30 cellular contexts compared by ENCODE assay signal in genomic region chr19:39135701-39136100, GRCh38. TPM values are rescaled to one million over a fixed set of nuclear protein-coding genes. Genes with fewer than 3 reads are reported as not detected.
DNase-seq lines count a peak whose midpoint lies in the region; ATAC-seq and TF ChIP-seq lines count a peak whose summit lies in the region.
"Had no signal": no experiment of that assay in that cellular context is flagged by ENCODE, and none has a peak within 500 bp of the region (broad histone marks: within the 10 kb centered on the region; RNA-seq: fewer than 3 reads in every experiment).

No MANE protein-coding gene starts in this region.

- H3K79me2 ChIP-seq in osteoblast (ENCODE audit: insufficient read depth, low read length), result peaks cover 99% of the 10 kb centered on the region

- no peak overlapping the region for H3K27ac ChIP-seq in BLaER1 treated with 17β-estradiol and CSF1 and Interleukin-3, amounts not matched to agents 10 nM and 100 nM
- no peak overlapping the region for H3K27ac ChIP-seq in endodermal cell (ENCODE audit: low read depth, low read length)
- no peak overlapping the region for H3K27ac ChIP-seq in osteoblast (ENCODE audit: low read depth, low read length)
- H3K27ac ChIP-seq: PC-9 had no signal

- no peak overlapping the region for H2AFZ ChIP-seq in osteoblast (ENCODE audit: low read length)
- H2AFZ ChIP-seq: PC-9 had no signal

- 85 to 90% methylated on average over 7 to 11 of the region's 13 CpGs for WGBS in endodermal cell (ENCODE audit: insufficient coverage in 1 of 2, insufficient read length in 1 of 2), 2 experiments

- intact Hi-C loops in activated T-helper 1 cell treated with anti-CD3 and anti-CD28 coated beads, Interleukin-12 subunit alpha, Interleukin-12 subunit beta, Interleukin-2, Interleukin-4 antibody, amounts not matched to agents 30 ng/mL and 10 ng/mL and 1 ng/mL, durations not matched to agents 14 hours and 24 hours and 36 hours (cut with micrococcal nuclease), result no loop called here

- no peaks in the 10 kb centered on the region for H3K9me3 ChIP-seq in BLaER1 treated with 17β-estradiol and CSF1 and Interleukin-3, amounts not matched to agents 10 nM and 100 nM (replicated peaks in 1 of 11)
- H3K9me3 ChIP-seq in endodermal cell (ENCODE audit: control insufficient read depth, low read length) (no peaks in the 10 kb centered on the region), osteoblast (ENCODE audit: low read depth, low read length) (no peaks in the 10 kb centered on the region)
- H3K9me3 ChIP-seq: HAP-1 had no signal

- H3K36me3 Mint-ChIP-seq in endodermal cell (ENCODE audit: low read depth), result no peaks in the 10 kb centered on the region
- no peaks in the 10 kb centered on the region for H3K36me3 Mint-ChIP-seq in activated T-helper 1 cell treated with anti-CD3 and anti-CD28 coated beads, Interleukin-12 subunit alpha, Interleukin-12 subunit beta, Interleukin-2, Interleukin-4 antibody, amounts not matched to agents 30 ng/mL and 10 ng/mL and 1 ng/mL, durations not matched to agents 14 hours and 24 hours and 36 hours (ENCODE audit: low read depth)
- H3K36me3 Mint-ChIP-seq: CD4-positive, alpha-beta memory T cell had no signal

- ATAC-seq in HG03442 (IDR thresholded peaks at IDR 0.05; ENCODE audit: unreplicated experiment), result no peak

- no peak overlapping the region for H3K4me3 ChIP-seq in BLaER1 treated with 17β-estradiol and CSF1 and Interleukin-3, amounts not matched to agents 10 nM and 100 nM
- no peak overlapping the region for H3K4me3 ChIP-seq in H7 (ENCODE audit: insufficient read depth, low read depth, low read length)
- H3K4me3 ChIP-seq in endodermal cell (ENCODE audit: low read length), result no peak overlapping the region
- no peak overlapping the region for H3K4me3 ChIP-seq in osteoblast (ENCODE audit: insufficient read depth, low read length)
- H3K4me3 ChIP-seq: HAP-1, PC-9 had no signal

- H3K27me3 Mint-ChIP-seq in endodermal cell (ENCODE audit: insufficient read depth), result no peaks in the 10 kb centered on the region
- H3K27me3 Mint-ChIP-seq in activated T-helper 1 cell treated with anti-CD3 and anti-CD28 coated beads, Interleukin-12 subunit alpha, Interleukin-12 subunit beta, Interleukin-2, Interleukin-4 antibody, amounts not matched to agents 30 ng/mL and 10 ng/mL and 1 ng/mL, durations not matched to agents 14 hours and 24 hours and 36 hours (ENCODE audit: insufficient read depth), result no peaks in the 10 kb centered on the region
- H3K27me3 Mint-ChIP-seq: CD4-positive, alpha-beta memory T cell had no signal

- peak overlapping the region in 9 of 11 experiments; percentile 20 to 64 (median 43); a peak in 15 of 22 replicates for H3K4me2 ChIP-seq in BLaER1 treated with 17β-estradiol and CSF1 and Interleukin-3, amounts not matched to agents 10 nM and 100 nM
- no peak overlapping the region for H3K4me2 ChIP-seq in osteoblast (ENCODE audit: insufficient read depth, low read length)

- H3K4me1 ChIP-seq in BLaER1 treated with 17β-estradiol and CSF1 and Interleukin-3, amounts not matched to agents 10 nM and 100 nM, result peaks cover 42 to 89% (median 80%) of the 10 kb centered on the region in 10 experiments
- peaks cover 19% of the 10 kb centered on the region for H3K4me1 ChIP-seq in endodermal cell (ENCODE audit: control insufficient read depth, insufficient read depth, low read length)
- H3K4me1 ChIP-seq in osteoblast (ENCODE audit: insufficient read depth, low read length), result no peaks in the 10 kb centered on the region
- H3K4me1 ChIP-seq: HAP-1 had no signal

- no peak overlapping the region for H3K27ac Mint-ChIP-seq in endodermal cell
- H3K27ac Mint-ChIP-seq in activated T-helper 1 cell treated with anti-CD3 and anti-CD28 coated beads, Interleukin-12 subunit alpha, Interleukin-12 subunit beta, Interleukin-2, Interleukin-4 antibody, amounts not matched to agents 30 ng/mL and 10 ng/mL and 1 ng/mL, durations not matched to agents 14 hours and 24 hours and 36 hours, result no peak overlapping the region

- 0 out of 22 replicates have a peak overlapping the region, but pooled peaks of 1 of the 11 experiments have one; percentile 3 for H3K9ac ChIP-seq in BLaER1 treated with 17β-estradiol and CSF1 and Interleukin-3, amounts not matched to agents 10 nM and 100 nM
- H3K9ac ChIP-seq in endodermal cell (ENCODE audit: extremely low read depth, low read length, poor library complexity, severe bottlenecking), result no peak overlapping the region

- H3K9me3 Mint-ChIP-seq in endodermal cell, result no peaks in the 10 kb centered on the region
- H3K9me3 Mint-ChIP-seq in activated T-helper 1 cell treated with anti-CD3 and anti-CD28 coated beads, Interleukin-12 subunit alpha, Interleukin-12 subunit beta, Interleukin-2, Interleukin-4 antibody, amounts not matched to agents 30 ng/mL and 10 ng/mL and 1 ng/mL, durations not matched to agents 14 hours and 24 hours and 36 hours, result no peaks in the 10 kb centered on the region
- H3K9me3 Mint-ChIP-seq: CD4-positive, alpha-beta memory T cell had no signal

- no peak overlapping the region for H3K4me3 Mint-ChIP-seq in endodermal cell
- H3K4me3 Mint-ChIP-seq in activated T-helper 1 cell treated with anti-CD3 and anti-CD28 coated beads, Interleukin-12 subunit alpha, Interleukin-12 subunit beta, Interleukin-2, Interleukin-4 antibody, amounts not matched to agents 30 ng/mL and 10 ng/mL and 1 ng/mL, durations not matched to agents 14 hours and 24 hours and 36 hours, result no peak overlapping the region
- H3K4me3 Mint-ChIP-seq: CD4-positive, alpha-beta memory T cell had no signal

- H3K36me3 ChIP-seq in BLaER1 treated with 17β-estradiol and CSF1 and Interleukin-3, amounts not matched to agents 10 nM and 100 nM, result peaks cover 0 to 11% (median 0%) of the 10 kb centered on the region in 11 experiments; a peak in 3 of 22 replicates
- H3K36me3 ChIP-seq in H7 (replicated peaks; ENCODE audit: control insufficient read depth, insufficient read depth, low read length), result no peaks in the 10 kb centered on the region
- H3K36me3 ChIP-seq in endodermal cell (ENCODE audit: control insufficient read depth, insufficient read depth, low read length), result no peaks in the 10 kb centered on the region
- H3K36me3 ChIP-seq in osteoblast (ENCODE audit: insufficient read depth, low read length), result no peaks in the 10 kb centered on the region
- H3K36me3 ChIP-seq: HAP-1 had no signal

- H4K20me1 ChIP-seq in BLaER1 treated with 17β-estradiol and CSF1 and Interleukin-3, amounts not matched to agents 10 nM and 100 nM, result peaks cover 14 to 100% (median 100%) of the 10 kb centered on the region in 11 experiments; a peak in 21 of 22 replicates
- peaks cover 75% of the 10 kb centered on the region for H4K20me1 ChIP-seq in osteoblast (ENCODE audit: insufficient read depth, low read length)

- no peaks in the 10 kb centered on the region for H3K27me3 ChIP-seq in BLaER1 treated with 17β-estradiol and CSF1 and Interleukin-3, amounts not matched to agents 10 nM and 100 nM
- H3K27me3 ChIP-seq in H7 (ENCODE audit: control insufficient read depth, insufficient read depth, low read length), result no peaks in the 10 kb centered on the region
- no peaks in the 10 kb centered on the region for H3K27me3 ChIP-seq in endodermal cell (ENCODE audit: control insufficient read depth, insufficient read depth, low read length, poor library complexity, severe bottlenecking)
- H3K27me3 ChIP-seq in osteoblast (ENCODE audit: insufficient read depth, low read length), result no peaks in the 10 kb centered on the region

- peaks cover 41% of the 10 kb centered on the region for H3K4me1 Mint-ChIP-seq in endodermal cell
- peaks cover 21% of the 10 kb centered on the region for H3K4me1 Mint-ChIP-seq in activated T-helper 1 cell treated with anti-CD3 and anti-CD28 coated beads, Interleukin-12 subunit alpha, Interleukin-12 subunit beta, Interleukin-2, Interleukin-4 antibody, amounts not matched to agents 30 ng/mL and 10 ng/mL and 1 ng/mL, durations not matched to agents 14 hours and 24 hours and 36 hours (ENCODE audit: low read depth)

- peak; percentile 76 for DNase-seq in H7
- DNase-seq in endodermal cell, result peak; percentile 44
- peak; percentile 74 for DNase-seq in osteoblast (ENCODE audit: insufficient read length, low spot score, missing footprints)
- no peak for DNase-seq in NCI-H2081 treated with DMSO at 0.1 percent for 48 hours (lab: John Stamatoyannopoulos, UW)
- DNase-seq in activated T-helper 1 cell treated with anti-CD3 and anti-CD28 coated beads, Interleukin-12 subunit alpha, Interleukin-12 subunit beta, Interleukin-2, Interleukin-4 antibody, amounts not matched to agents 30 ng/mL and 10 ng/mL and 1 ng/mL, durations not matched to agents 14 hours and 24 hours and 36 hours (ENCODE audit: low spot score), result no peak
- no peak for DNase-seq in NCI-H2196 treated with DMSO at 0.1 percent for 48 hours (lab: John Stamatoyannopoulos, UW; ENCODE audit: unreplicated experiment)
- DNase-seq: C1 segment of cervical spinal cord; CD4-positive, alpha-beta memory T cell; COR-L47; DMS 273 treated with DMSO at 0.1 percent for 48 hours; DMS79; EL; GDM1; NCI-H1092; NCI-H1417 treated with DMSO at 0.1 percent for 48 hours; NCI-H1694 treated with DMSO at 0.1 percent for 48 hours; NCI-H2081; NCI-H2171 treated with DMSO at 0.1 percent for 48 hours; NCI-H446; NCI-H524 treated with DMSO at 0.1 percent for 48 hours; NCI-H774; PC-9; Right ventricle myocardium superior had no signal

- TF ChIP-seq CTCF in endodermal cell (conservative IDR thresholded peaks at IDR 0.05), result no peak
- TF ChIP-seq CTCF in osteoblast (IDR thresholded peaks at IDR 0.05; ENCODE audit: extremely low read depth, low read depth, low read length), result no peak

RNA-seq across cellular contexts. Expression of gene PAK4, which starts 10.1 kb away (rescaled TPM):
- 14.0 and 15.6 TPM in 2 replicates for total RNA-seq in H7 (2014; rRNA removed; shearing (Covaris generic))
- total RNA-seq in endodermal cell (10 to 100 TPM; 63.9 to 68.1 TPM), osteoblast (6.8 and 9.4 TPM in 2 replicates)
- 59.4 TPM for polyA plus RNA-seq in endodermal cell (2013, experiment 1 of 2)
- 56.1 TPM for polyA plus RNA-seq in endodermal cell (2013, experiment 2 of 2)
- 18.5 and 19.9 TPM in 2 replicates for total RNA-seq in activated T-helper 1 cell treated with anti-CD3 and anti-CD28 coated beads, Interleukin-12 subunit alpha, Interleukin-12 subunit beta, Interleukin-2, Interleukin-4 antibody, amounts not matched to agents 30 ng/mL and 10 ng/mL and 1 ng/mL, durations not matched to agents 14 hours and 24 hours and 36 hours

RNA-seq across cellular contexts. Expression of gene ACP7, which starts 51.5 kb away (rescaled TPM):
- 0.14 TPM in 1 of 2 replicates, not detected in the other for total RNA-seq in H7 (2014; rRNA removed; shearing (Covaris generic))
- total RNA-seq in endodermal cell (under 1 TPM in 1 of 2 donors, not detected in 1; 0.29 TPM), osteoblast (0.29 TPM in 1 of 2 replicates, not detected in the other)
- not detected for polyA plus RNA-seq in endodermal cell (2013, experiment 1 of 2)
- not detected for polyA plus RNA-seq in endodermal cell (2013, experiment 2 of 2)
- 0.10 TPM in 1 of 2 replicates, not detected in the other for total RNA-seq in activated T-helper 1 cell treated with anti-CD3 and anti-CD28 coated beads, Interleukin-12 subunit alpha, Interleukin-12 subunit beta, Interleukin-2, Interleukin-4 antibody, amounts not matched to agents 30 ng/mL and 10 ng/mL and 1 ng/mL, durations not matched to agents 14 hours and 24 hours and 36 hours
- total RNA-seq: HT-29; Right ventricle myocardium superior; RPMI7951; T-helper 1 cell treated with Interleukin-12 subunit alpha and Interleukin-12 subunit beta and Interleukin-4 antibody, amounts not matched to agents 30 ng/mL and 1 ng/mL, for 36 hours had no signal
- polyA plus RNA-seq: AG04450; CD4-positive, alpha-beta memory T cell had no signal

Comparison
In these comparisons a context has a peak if more than half of its experiments do, and no peak if none do; other contexts are left out.
1. DNase-seq: peak in H7 (single experiment), endodermal cell (single experiment) and osteoblast (single experiment); none in NCI-H2081 treated with DMSO at 0.1 percent for 48 hours (single experiment), activated T-helper 1 cell treated with anti-CD3 and anti-CD28 coated beads, Interleukin-12 subunit alpha, Interleukin-12 subunit beta, Interleukin-2, Interleukin-4 antibody, amounts not matched to agents 30 ng/mL and 10 ng/mL and 1 ng/mL, durations not matched to agents 14 hours and 24 hours and 36 hours (single experiment) and NCI-H2196 treated with DMSO at 0.1 percent for 48 hours (single experiment).